In genomic region chrX:53089224-53089842, GRCh38 we compare ENCODE assay signal across 8 cellular contexts. TPM values are rescaled to one million over a fixed set of nuclear protein-coding genes. Genes with fewer than 3 reads are reported as not detected.
DNase-seq lines count a peak whose midpoint lies in the region; ATAC-seq and TF ChIP-seq lines count a peak whose summit lies in the region.

No MANE protein-coding gene starts in this region.

- no peaks in the 10 kb centered on the region for H3K27me3 ChIP-seq in ectodermal cell (ENCODE audit: control insufficient read depth, insufficient read depth, low read length, poor library complexity, severe bottlenecking)
- H3K27me3 ChIP-seq in mesenchymal stem cell (ENCODE audit: control insufficient read depth in 1 of 2, insufficient read depth in 1 of 2, low read length in 2 of 2): peaks cover 0 to 28% of the 10 kb centered on the region in 2 experiments
- H3K27me3 ChIP-seq in aorta (ENCODE audit: control insufficient read depth in 1 of 2, insufficient read depth in 2 of 2, low read length in 1 of 2): no peaks in the 10 kb centered on the region

- H2BK12ac ChIP-seq in mesenchymal stem cell (ENCODE audit: low read length in 2 of 2): no peak overlapping the region

- no peak overlapping the region for H2BK120ac ChIP-seq in mesenchymal stem cell (ENCODE audit: low read depth, low read length)

- peak overlapping the region; percentile 82 for H3K4me2 ChIP-seq in mesenchymal stem cell (ENCODE audit: low read length, poor library complexity, severe bottlenecking)

- peaks cover 5% of the 10 kb centered on the region for H3K79me1 ChIP-seq in mesenchymal stem cell (replicated peaks; ENCODE audit: low read length, poor library complexity, severe bottlenecking)

- H4K8ac ChIP-seq in mesenchymal stem cell (ENCODE audit: low read length): no peak overlapping the region

- CTCF ChIA-PET in T-cell (lab: Charles Lee): interaction anchor here in 1 of 2 donors (1.5 kb wide), 1 partner anchor 17 kb away, joined by 4 read pairs; no protein-coding TSS in a partner anchor

- no peak overlapping the region for H2AFZ ChIP-seq in mesenchymal stem cell (ENCODE audit: low read depth, low read length)

- no peak overlapping the region for H3K18ac ChIP-seq in mesenchymal stem cell (ENCODE audit: low read depth in 1 of 2, low read length in 2 of 2)

- H3K27me3 Mint-ChIP-seq in T-cell (peaks cover 0 to 10% of the 10 kb centered on the region in 2 donors), type B pancreatic cell (no peaks in the 10 kb centered on the region)

- intact Hi-C loops in aorta (cut with DNase I): loop anchor here in 1 of 2 donors (1.0 kb wide), 1 partner anchor 18 kb away; no protein-coding TSS in a partner anchor

- no peak overlapping the region for H3K4ac ChIP-seq in mesenchymal stem cell (ENCODE audit: low read depth in 1 of 2, low read length in 2 of 2)

- no peak overlapping the region for H3K14ac ChIP-seq in mesenchymal stem cell (ENCODE audit: low read length in 2 of 2)

- DNase-seq in activated T-cell treated with anti-CD3 and anti-CD28 coated beads, Interleukin-2, amount 50 U/mL, for 1 hour: peak; percentile 40
- no peak for DNase-seq in activated T-cell treated with anti-CD3 and anti-CD28 coated beads for 4 hours
- peak; percentile 53 for DNase-seq in NCI-H1105 (lab: John Stamatoyannopoulos, UW)
- DNase-seq in T-cell: peak in 11 of 34 experiments; percentile 22 to 52 (median 36)
- DNase-seq in mesenchymal stem cell: peak; percentile 70
- peak; percentile 66 for DNase-seq in type B pancreatic cell (ENCODE audit: extremely low spot score, unreplicated experiment)
- no peak for DNase-seq in aorta

- H3K27ac ChIP-seq in ectodermal cell (ENCODE audit: insufficient read depth, low read depth, low read length, poor library complexity, severe bottlenecking) (no peak overlapping the region), mesenchymal stem cell (ENCODE audit: low read length, poor library complexity, severe bottlenecking) (no peak overlapping the region), aorta (ENCODE audit: low read depth in 1 of 2, low read length in 2 of 2) (peak overlapping the region in 1 of 2 donors; percentile 31)

- TF ChIP-seq CTCF in type B pancreatic cell (conservative IDR thresholded peaks at IDR 0.05): peak; percentile 83

- H3K9me3 Mint-ChIP-seq in T-cell (no peaks in the 10 kb centered on the region), type B pancreatic cell (no peaks in the 10 kb centered on the region)

- peaks cover 38 to 53% (median 39%) of the 10 kb centered on the region in 3 donors for H3K4me1 Mint-ChIP-seq in T-cell
- H3K4me1 Mint-ChIP-seq in type B pancreatic cell (ENCODE audit: unreplicated experiment): peaks cover 20% of the 10 kb centered on the region

- no peaks in the 10 kb centered on the region for H3K9me3 ChIP-seq in ectodermal cell (ENCODE audit: control insufficient read depth, low read length)
- H3K9me3 ChIP-seq in mesenchymal stem cell (ENCODE audit: control insufficient read depth, low read length): no peaks in the 10 kb centered on the region
- no peaks in the 10 kb centered on the region for H3K9me3 ChIP-seq in aorta (ENCODE audit: control insufficient read depth, low read length)

- no peak overlapping the region for H2BK5ac ChIP-seq in mesenchymal stem cell (ENCODE audit: low read depth, low read length, poor library complexity, severe bottlenecking)

- no peak overlapping the region for H4K91ac ChIP-seq in mesenchymal stem cell (ENCODE audit: low read length)

- H3K4me3 Mint-ChIP-seq in T-cell (peak overlapping the region; percentile 85 to 91 (median 87)), type B pancreatic cell (peak overlapping the region; percentile 93)

- H3K36me3 Mint-ChIP-seq in T-cell (peaks cover 18% of the 10 kb centered on the region), type B pancreatic cell (peaks cover 10% of the 10 kb centered on the region)

- 11 to 14% methylated on average over 8 of the region's 11 CpGs for WGBS in ectodermal cell, 2 experiments
- WGBS in mesenchymal stem cell: 50% methylated on average over 2 of the region's 11 CpGs
- 8 to 19% methylated on average over 11 of the region's 11 CpGs for WGBS in aorta, 2 donors

- H3K36me3 ChIP-seq in ectodermal cell (ENCODE audit: control insufficient read depth, insufficient read depth, low read length): peaks cover 15% of the 10 kb centered on the region
- peaks cover 28 to 34% of the 10 kb centered on the region in 2 experiments for H3K36me3 ChIP-seq in mesenchymal stem cell (ENCODE audit: control insufficient read depth in 1 of 2, insufficient read depth in 2 of 2, low read depth in 1 of 2, low read length in 2 of 2)
- H3K36me3 ChIP-seq in aorta (ENCODE audit: control insufficient read depth in 1 of 2, insufficient read depth in 2 of 2, low read length in 1 of 2): no peaks in the 10 kb centered on the region

- no peak overlapping the region for H2AK5ac ChIP-seq in mesenchymal stem cell (ENCODE audit: low read length, severe bottlenecking)

- H3K9ac ChIP-seq in mesenchymal stem cell (ENCODE audit: low read length): peak overlapping the region; percentile 97

- H2BK15ac ChIP-seq in mesenchymal stem cell (ENCODE audit: low read depth, poor library complexity, severe bottlenecking): no peak overlapping the region

- H3K4me1 ChIP-seq in ectodermal cell (ENCODE audit: control insufficient read depth, insufficient read depth, low read length): peaks cover 3% of the 10 kb centered on the region
- H3K4me1 ChIP-seq in mesenchymal stem cell (ENCODE audit: control insufficient read depth, insufficient read depth, low read depth, low read length): peaks cover 6% of the 10 kb centered on the region
- peaks cover 0 to 2% of the 10 kb centered on the region in 2 donors for H3K4me1 ChIP-seq in aorta (ENCODE audit: control insufficient read depth in 1 of 2, insufficient read depth in 2 of 2, low read length in 2 of 2)

- POLR2A ChIA-PET in T-cell (lab: Charles Lee): interaction anchor here in 1 of 2 donors (0.7 kb wide), 1 partner anchor 623 kb away, joined by 4 read pairs; no protein-coding TSS in a partner anchor

- ATAC-seq in T-cell (replicated peaks in 1 of 4): no peak
- ATAC-seq in aorta (ENCODE audit: low FRiP score): no peak

- H3K4me3 ChIP-seq in ectodermal cell (ENCODE audit: insufficient read depth, low read depth, low read length) (peak overlapping the region; percentile 36), mesenchymal stem cell (ENCODE audit: insufficient read depth in 1 of 2, low read depth in 1 of 2, low read length in 2 of 2) (peak overlapping the region in 1 of 2 experiments; percentile 70), aorta (ENCODE audit: low read length in 2 of 2) (peak overlapping the region in 1 of 2 donors; percentile 65)

- peak overlapping the region; percentile 96 to 99 for H3K27ac Mint-ChIP-seq in T-cell
- peak overlapping the region; percentile 98 for H3K27ac Mint-ChIP-seq in type B pancreatic cell

- no peak overlapping the region for H3K23ac ChIP-seq in mesenchymal stem cell (ENCODE audit: low read length in 2 of 2)

RNA-seq across cellular contexts. Expression of gene KANTR, which starts 4.6 kb away (rescaled TPM):
- 10 to 100 TPM; 14.9 to 21.2 (median 17.0) TPM for total RNA-seq in T-cell
- polyA plus RNA-seq in ectodermal cell (2013, experiment 1 of 4): 8.8 TPM
- polyA plus RNA-seq in ectodermal cell (2013, experiment 2 of 4): 9.6 TPM
- 6.3 TPM for polyA plus RNA-seq in ectodermal cell (2013, experiment 3 of 4)
- 7.1 TPM for polyA plus RNA-seq in ectodermal cell (2013, experiment 4 of 4)
- polyA plus RNA-seq in mesenchymal stem cell (2013, experiment 1 of 2): 2.6 TPM
- polyA plus RNA-seq in mesenchymal stem cell (2013, experiment 2 of 2): 2.6 TPM
- 6.1 and 14.4 TPM in 2 replicates for total RNA-seq in type B pancreatic cell (ENCODE audit: low replicate concordance)
- 10 to 100 TPM; 16.6 to 27.7 TPM for total RNA-seq in aorta
- 1 to 10 TPM; 1.6 to 9.4 TPM for polyA plus RNA-seq in aorta

RNA-seq across cellular contexts. Expression of gene TSPYL2, which starts 7.2 kb away (rescaled TPM):
- total RNA-seq in T-cell: 100 to 1,000 TPM; 126 to 253 (median 141) TPM
- polyA plus RNA-seq in ectodermal cell (2013, experiment 1 of 4): 55.9 TPM
- 55.5 TPM for polyA plus RNA-seq in ectodermal cell (2013, experiment 2 of 4)
- 45.1 TPM for polyA plus RNA-seq in ectodermal cell (2013, experiment 3 of 4)
- polyA plus RNA-seq in ectodermal cell (2013, experiment 4 of 4): 49.4 TPM
- polyA plus RNA-seq in mesenchymal stem cell (2013, experiment 1 of 2): 31.2 TPM
- 28.6 TPM for polyA plus RNA-seq in mesenchymal stem cell (2013, experiment 2 of 2)
- total RNA-seq in type B pancreatic cell (ENCODE audit: low replicate concordance): 29.0 and 30.1 TPM in 2 replicates
- total RNA-seq in aorta: 10 to 100 TPM; 65.0 to 89.3 TPM
- 100 to 1,000 TPM in 1 of 2 donors, 10 to 100 TPM in 1; 29.3 to 256 TPM for polyA plus RNA-seq in aorta

RNA-seq across cellular contexts. Expression of gene GPR173, which starts 40.7 kb away (rescaled TPM):
- total RNA-seq in T-cell (under 1 TPM in 4 of 5 donors, not detected in 1; 0.12 to 0.50 (median 0.17) TPM), type B pancreatic cell (ENCODE audit: low replicate concordance) (4.5 and 11.5 TPM in 2 replicates), aorta (1 to 10 TPM; 4.0 to 7.1 TPM)
- 19.5 TPM for polyA plus RNA-seq in ectodermal cell (2013, experiment 1 of 4)
- 25.5 TPM for polyA plus RNA-seq in ectodermal cell (2013, experiment 2 of 4)
- polyA plus RNA-seq in ectodermal cell (2013, experiment 3 of 4): 14.6 TPM
- polyA plus RNA-seq in ectodermal cell (2013, experiment 4 of 4): 19.7 TPM
- polyA plus RNA-seq in mesenchymal stem cell (2013, experiment 1 of 2): 2.8 TPM
- 3.0 TPM for polyA plus RNA-seq in mesenchymal stem cell (2013, experiment 2 of 2)
- 1 to 10 TPM in 1 of 2 donors, under 1 TPM in 1; under 0.01 to 1.6 TPM for polyA plus RNA-seq in aorta

Comparison
In these comparisons a context has a peak if more than half of its experiments do, and no peak if none do; other contexts are left out.
1. DNase-seq: peak in activated T-cell treated with anti-CD3 and anti-CD28 coated beads, Interleukin-2, amount 50 U/mL, for 1 hour (single experiment), NCI-H1105 (single experiment), mesenchymal stem cell (single experiment) and type B pancreatic cell (single experiment); none in activated T-cell treated with anti-CD3 and anti-CD28 coated beads for 4 hours (single experiment) and aorta (0 of 2).